In the genomic region with DNA sequence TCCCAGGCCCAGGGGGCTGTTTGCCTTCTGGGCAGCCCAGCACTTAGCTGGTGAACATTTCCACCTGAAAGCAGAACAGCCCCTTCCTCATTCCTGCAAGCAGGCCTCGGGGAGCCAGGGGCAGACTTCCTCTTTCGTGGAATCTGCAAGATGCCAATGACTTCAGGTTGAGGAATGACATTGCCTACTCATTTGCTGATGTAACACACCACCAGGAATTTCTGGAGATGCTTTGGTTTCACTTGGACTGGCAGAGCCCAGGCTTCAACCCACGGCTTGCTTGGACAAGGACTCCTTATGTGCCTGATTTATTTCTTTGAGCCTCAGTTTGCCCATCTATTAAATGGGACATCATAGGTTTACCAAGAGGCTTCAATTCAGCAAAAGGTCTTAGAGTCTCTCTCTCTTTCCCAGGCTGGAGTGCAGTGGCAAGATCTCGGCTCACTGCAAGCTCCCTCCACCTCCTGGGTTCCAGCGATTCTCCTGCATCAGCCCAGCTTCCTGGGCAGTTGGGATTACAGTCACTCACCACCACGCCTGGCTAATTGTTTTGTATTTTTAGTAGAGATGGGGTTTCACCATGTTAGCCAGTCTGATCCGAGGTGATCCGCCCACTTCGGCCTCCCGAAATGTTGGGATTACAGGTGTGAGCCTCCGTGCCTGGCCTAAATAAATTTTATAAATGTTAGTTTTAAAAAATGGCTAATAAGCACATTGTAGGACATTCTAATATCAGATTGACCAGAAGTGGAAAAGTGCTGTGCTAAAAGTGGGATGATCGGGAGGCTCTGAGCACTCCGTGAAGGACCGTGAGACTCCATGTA, we compare ENCODE assay signal across 7 cellular contexts. TPM values are rescaled to one million over a fixed set of nuclear protein-coding genes. Genes with fewer than 3 reads are reported as not detected.
DNase-seq lines count a peak whose midpoint lies in the region; ATAC-seq and TF ChIP-seq lines count a peak whose summit lies in the region.

No MANE protein-coding gene starts in this region.

- DNase-seq in GM23338 (ENCODE audit: low spot score) (peak; percentile 23), fibroblast of pulmonary artery (ENCODE audit: low read depth) (peak; percentile 77), NCI-H526 treated with DMSO at 0.1 percent for 48 hours (lab: John Stamatoyannopoulos, UW) (no peak), GM19240 (ENCODE audit: insufficient read length, low spot score) (no peak)

- H2AFZ ChIP-seq in GM23338: peak overlapping the region; percentile 78

- no peak overlapping the region for H3K4me2 ChIP-seq in GM23338

- H3K27me3 Mint-ChIP-seq in GM23338 (ENCODE audit: insufficient read depth, low read depth, poor library complexity): peaks cover 2% of the 10 kb centered on the region
- no peaks in the 10 kb centered on the region for H3K27me3 Mint-ChIP-seq in stimulated activated memory B cell treated with anti-CD40 and anti-IgM and Interleukin-4, amounts not matched to agents 10 μg/mL and 1 μg/mL and 100 μg/mL, for 72 hours

- no peaks in the 10 kb centered on the region for H3K36me3 ChIP-seq in GM23338 (ENCODE audit: insufficient read depth)

- no peak overlapping the region for H3K27ac Mint-ChIP-seq in GM23338
- H3K27ac Mint-ChIP-seq in stimulated activated memory B cell treated with anti-CD40 and anti-IgM and Interleukin-4, amounts not matched to agents 10 μg/mL and 1 μg/mL and 100 μg/mL, for 72 hours: peak overlapping the region; percentile 95

- no peaks in the 10 kb centered on the region for H3K36me3 Mint-ChIP-seq in GM23338 (ENCODE audit: low read depth)
- peaks cover 25% of the 10 kb centered on the region for H3K36me3 Mint-ChIP-seq in stimulated activated memory B cell treated with anti-CD40 and anti-IgM and Interleukin-4, amounts not matched to agents 10 μg/mL and 1 μg/mL and 100 μg/mL, for 72 hours

- no peaks in the 10 kb centered on the region for H3K27me3 ChIP-seq in GM23338 (ENCODE audit: insufficient read depth)

- H4K20me1 ChIP-seq in GM23338 (replicated peaks; ENCODE audit: insufficient read depth): no peaks in the 10 kb centered on the region

- 0 out of 2 replicates have a peak, but pooled peaks cover 4% of the 10 kb centered on the region for H3K4me1 ChIP-seq in GM23338 (ENCODE audit: insufficient read depth)

- H3F3A ChIP-seq in GM23338 (replicated peaks; ENCODE audit: low read depth): no peaks in the 10 kb centered on the region

- ATAC-seq in GM23338: no peak
- peak; percentile 54 for ATAC-seq in SK-N-SH treated with all-trans-retinoic acid at 6 μM for 48 hours
- ATAC-seq in stimulated activated memory B cell treated with anti-CD40 and anti-IgM and Interleukin-4, amounts not matched to agents 10 μg/mL and 1 μg/mL and 100 μg/mL, for 72 hours: no peak
- ATAC-seq in GM21423 (IDR thresholded peaks at IDR 0.05; ENCODE audit: unreplicated experiment): no peak

- H3K27ac ChIP-seq in GM23338 (ENCODE audit: low read depth): no peak overlapping the region

- no peaks in the 10 kb centered on the region for H3K79me2 ChIP-seq in GM23338 (replicated peaks; ENCODE audit: insufficient read depth)

- no peaks in the 10 kb centered on the region for H3K9me3 Mint-ChIP-seq in GM23338
- no peaks in the 10 kb centered on the region for H3K9me3 Mint-ChIP-seq in stimulated activated memory B cell treated with anti-CD40 and anti-IgM and Interleukin-4, amounts not matched to agents 10 μg/mL and 1 μg/mL and 100 μg/mL, for 72 hours

- TF ChIP-seq CTCF in GM23338 (conservative IDR thresholded peaks at IDR 0.05; ENCODE audit: low read depth in 2 of 2) (no peak), fibroblast of pulmonary artery (IDR thresholded peaks at IDR 0.05; ENCODE audit: low read length, missing control alignments) (no peak)

- no peaks in the 10 kb centered on the region for H3K9me2 ChIP-seq in GM23338 (ENCODE audit: insufficient read depth)

- H3K4me1 Mint-ChIP-seq in GM23338: peaks cover 6% of the 10 kb centered on the region
- H3K4me1 Mint-ChIP-seq in stimulated activated memory B cell treated with anti-CD40 and anti-IgM and Interleukin-4, amounts not matched to agents 10 μg/mL and 1 μg/mL and 100 μg/mL, for 72 hours: peaks cover 56% of the 10 kb centered on the region

- no peak overlapping the region for H3K4me3 Mint-ChIP-seq in GM23338
- H3K4me3 Mint-ChIP-seq in stimulated activated memory B cell treated with anti-CD40 and anti-IgM and Interleukin-4, amounts not matched to agents 10 μg/mL and 1 μg/mL and 100 μg/mL, for 72 hours: peak overlapping the region; percentile 92

- H3K4me3 ChIP-seq in GM23338 (no peak overlapping the region), fibroblast of pulmonary artery (replicated peaks; ENCODE audit: low read depth, low read length) (no peak overlapping the region)

TF ChIP-seq in GM23338, 12 proteins besides CTCF, POLR2A, EP300 and RAD21 (continues in another document):
- TF ChIP-seq EZH2phosphoT487 (IDR thresholded peaks at IDR 0.05; ENCODE audit: unreplicated experiment): no peak
- TF ChIP-seq NANOG (IDR thresholded peaks at IDR 0.05; ENCODE audit: borderline replicate concordance): no peak
- no peak for TF ChIP-seq CREB1 (CRISPR knock-in tag; IDR thresholded peaks at IDR 0.05; ENCODE audit: low read depth)
- TF ChIP-seq JUNB (IDR thresholded peaks at IDR 0.05; ENCODE audit: unreplicated experiment): no peak
- TF ChIP-seq ZNF114 (CRISPR knock-in tag; IDR thresholded peaks at IDR 0.05): no peak
- no peak for TF ChIP-seq EZH2 (IDR thresholded peaks at IDR 0.05; ENCODE audit: low read depth, unreplicated experiment)
- TF ChIP-seq, protein P1, sequence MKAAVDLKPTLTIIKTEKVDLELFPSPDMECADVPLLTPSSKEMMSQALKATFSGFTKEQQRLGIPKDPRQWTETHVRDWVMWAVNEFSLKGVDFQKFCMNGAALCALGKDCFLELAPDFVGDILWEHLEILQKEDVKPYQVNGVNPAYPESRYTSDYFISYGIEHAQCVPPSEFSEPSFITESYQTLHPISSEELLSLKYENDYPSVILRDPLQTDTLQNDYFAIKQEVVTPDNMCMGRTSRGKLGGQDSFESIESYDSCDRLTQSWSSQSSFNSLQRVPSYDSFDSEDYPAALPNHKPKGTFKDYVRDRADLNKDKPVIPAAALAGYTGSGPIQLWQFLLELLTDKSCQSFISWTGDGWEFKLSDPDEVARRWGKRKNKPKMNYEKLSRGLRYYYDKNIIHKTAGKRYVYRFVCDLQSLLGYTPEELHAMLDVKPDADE (IDR thresholded peaks at IDR 0.05): no peak

TF ChIP-seq in SK-N-SH treated with all-trans-retinoic acid at 6 μM for 48 hours, 23 proteins besides CTCF, POLR2A, EP300 and RAD21:
- TF ChIP-seq, protein P2, sequence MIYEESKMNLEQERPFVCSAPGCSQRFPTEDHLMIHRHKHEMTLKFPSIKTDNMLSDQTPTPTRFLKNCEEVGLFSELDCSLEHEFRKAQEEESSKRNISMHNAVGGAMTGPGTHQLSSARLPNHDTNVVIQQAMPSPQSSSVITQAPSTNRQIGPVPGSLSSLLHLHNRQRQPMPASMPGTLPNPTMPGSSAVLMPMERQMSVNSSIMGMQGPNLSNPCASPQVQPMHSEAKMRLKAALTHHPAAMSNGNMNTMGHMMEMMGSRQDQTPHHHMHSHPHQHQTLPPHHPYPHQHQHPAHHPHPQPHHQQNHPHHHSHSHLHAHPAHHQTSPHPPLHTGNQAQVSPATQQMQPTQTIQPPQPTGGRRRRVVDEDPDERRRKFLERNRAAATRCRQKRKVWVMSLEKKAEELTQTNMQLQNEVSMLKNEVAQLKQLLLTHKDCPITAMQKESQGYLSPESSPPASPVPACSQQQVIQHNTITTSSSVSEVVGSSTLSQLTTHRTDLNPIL (CRISPR knock-in tag; IDR thresholded peaks at IDR 0.05; ENCODE audit: low read depth): no peak
- TF ChIP-seq ZNF565 (CRISPR knock-in tag; conservative IDR thresholded peaks at IDR 0.05; ENCODE audit: low read depth): no peak
- no peak for TF ChIP-seq TCF4 (CRISPR knock-in tag; IDR thresholded peaks at IDR 0.05; ENCODE audit: borderline replicate concordance)
- TF ChIP-seq ISL1 (CRISPR knock-in tag; IDR thresholded peaks at IDR 0.05): no peak
- TF ChIP-seq ZNF8 (CRISPR knock-in tag; IDR thresholded peaks at IDR 0.05): no peak

RNA-seq across cellular contexts. Expression of a gene that starts 0.9 kb away (rescaled TPM):
- total RNA-seq in GM23338 (2014; rRNA removed; shearing (Covaris generic)): 10.3 and 16.2 TPM in 2 replicates
- polyA plus RNA-seq in GM23338 (2016; fragmentation: Nextera tagmentation; extraction: Ambion mirVana): 7.6 and 8.9 TPM in 2 replicates

Comparison
In these comparisons a context has a peak if more than half of its experiments do, and no peak if none do; other contexts are left out.
1. DNase-seq: peak in GM23338 (single experiment) and fibroblast of pulmonary artery (single experiment); none in NCI-H526 treated with DMSO at 0.1 percent for 48 hours (single experiment) and GM19240 (single experiment).